16 cellular contexts compared by ENCODE assay signal in genomic region chr1:85283475-85284199, GRCh38. TPM values are rescaled to one million over a fixed set of nuclear protein-coding genes. Genes with fewer than 3 reads are reported as not detected.
DNase-seq lines count a peak whose midpoint lies in the region; ATAC-seq, FAIRE-seq and TF ChIP-seq lines count a peak whose summit lies in the region.
"Had no signal": no experiment of that assay in that cellular context is flagged by ENCODE, and none has a peak within 500 bp of the region (broad histone marks: within the 10 kb centered on the region; RNA-seq: fewer than 3 reads in every experiment).

No MANE protein-coding gene starts in this region.

- H3K27me3 ChIP-seq in heart right ventricle = no peaks in the 10 kb centered on the region
- no peaks in the 10 kb centered on the region for H3K27me3 ChIP-seq in small intestine (ENCODE audit: control insufficient read depth in 2 of 2, insufficient read depth in 2 of 2, low read length in 2 of 2)
- H3K27me3 ChIP-seq: uterus had no signal

- ATAC-seq in heart right ventricle = peak in 6 of 8 donors; percentile 28 to 72 (median 50)

- peaks cover 0 to 11% (median 0%) of the 10 kb centered on the region in 9 donors for H3K4me1 ChIP-seq in heart right ventricle
- peaks cover 0 to 2% of the 10 kb centered on the region in 2 donors for H3K4me1 ChIP-seq in small intestine (ENCODE audit: control insufficient read depth in 2 of 2, insufficient read depth in 1 of 2, low read depth in 1 of 2, low read length in 1 of 2)
- H3K4me1 ChIP-seq: uterus had no signal

- intact Hi-C loops in heart right ventricle (cut with DNase I) = no loop called here

- no peaks in the 10 kb centered on the region for H3K36me3 ChIP-seq in heart right ventricle
- no peaks in the 10 kb centered on the region for H3K36me3 ChIP-seq in small intestine (ENCODE audit: control insufficient read depth in 2 of 2, insufficient read depth in 2 of 2, low read length in 2 of 2)
- H3K36me3 ChIP-seq: uterus had no signal

- 82 to 83% methylated on average over 11 of the region's 11 CpGs for WGBS in heart right ventricle, 2 donors
- WGBS in small intestine, 3 donors = 35 to 74% (median 53%) methylated on average over 11 of the region's 11 CpGs

- no peak for FAIRE-seq in small intestine (lab: Jason Lieb, UNC)

- H3K27ac ChIP-seq in heart right ventricle (no peak overlapping the region), small intestine (ENCODE audit: low read depth in 1 of 2, low read length in 1 of 2) (no peak overlapping the region)
- H3K27ac ChIP-seq: uterus had no signal

- H3K9me3 ChIP-seq in heart right ventricle (no peaks in the 10 kb centered on the region), small intestine (ENCODE audit: control insufficient read depth, low read depth) (no peaks in the 10 kb centered on the region)
- H3K9me3 ChIP-seq: uterus had no signal

- H3K4me3 ChIP-seq in heart right ventricle (no peak overlapping the region), small intestine (ENCODE audit: low read depth in 1 of 2, low read length in 2 of 2) (no peak overlapping the region)
- H3K4me3 ChIP-seq: uterus had no signal

- TF ChIP-seq CTCF in heart right ventricle (IDR thresholded peaks at IDR 0.05) = no peak

- DNase-seq in NCI-H82 (lab: John Stamatoyannopoulos, UW) (peak; percentile 44), NCI-H82 treated with DMSO at 0.1 percent for 48 hours (lab: John Stamatoyannopoulos, UW; ENCODE audit: unreplicated experiment) (no peak), RPMI8226 (peak; percentile 29), heart right ventricle (no peak), small intestine (peak; percentile 81), GM03348 (ENCODE audit: low spot score) (no peak), NCI-H1694 treated with DMSO at 0.1 percent for 48 hours (lab: John Stamatoyannopoulos, UW) (no peak), SIG-M5 (lab: John Stamatoyannopoulos, UW) (no peak)
- DNase-seq: activated naive CD4-positive, alpha-beta T cell treated with Interleukin-2 at 50 U/mL for 16 hours; effector CD4-positive, alpha-beta T cell; foreskin fibroblast; immature natural killer cell; KBM-7; NCI-H2107; stimulated activated CD4-positive, alpha-beta T cell treated with anti-CD3 and anti-CD28 coated beads, Interleukin-4, amount 100 ng/mL, for 1 hour; uterus had no signal

RNA-seq across cellular contexts. Expression of gene BCL10, which starts 7.2 kb away (rescaled TPM):
- total RNA-seq in heart right ventricle = 10 to 100 TPM in 3 of 10 donors, 1 to 10 TPM in 7; 6.2 to 15.3 (median 9.4) TPM
- polyA plus RNA-seq in heart right ventricle = 1 to 10 TPM; 4.1 to 4.3 TPM
- polyA plus RNA-seq in small intestine = 10 to 100 TPM; 16.3 to 18.4 (median 17.3) TPM

RNA-seq across cellular contexts. Expression of gene C1orf52, which starts 24.2 kb away (rescaled TPM):
- 10 to 100 TPM; 12.8 to 21.3 (median 15.0) TPM for total RNA-seq in heart right ventricle
- polyA plus RNA-seq in heart right ventricle (10 to 100 TPM; 18.4 to 34.4 TPM), small intestine (10 to 100 TPM; 15.9 to 19.5 (median 17.6) TPM)

Comparison
In these comparisons a context has a peak if more than half of its experiments do, and no peak if none do; other contexts are left out.
1. DNase-seq: peak in NCI-H82 (single experiment), RPMI8226 (single experiment) and small intestine (single experiment); none in NCI-H82 treated with DMSO at 0.1 percent for 48 hours (single experiment), heart right ventricle (0 of 2), GM03348 (single experiment), NCI-H1694 treated with DMSO at 0.1 percent for 48 hours (single experiment) and SIG-M5 (single experiment).